In genomic region chr3:152331018-152331541, GRCh38 we compare ENCODE assay signal across 9 cellular contexts.
DNase-seq lines count a peak whose midpoint lies in the region; ATAC-seq and TF ChIP-seq lines count a peak whose summit lies in the region.
"Had no signal": no experiment of that assay in that cellular context is flagged by ENCODE, and none has a peak within 500 bp of the region (broad histone marks: within the 10 kb centered on the region; RNA-seq: fewer than 3 reads in every experiment).

No MANE protein-coding gene starts in this region.

- no peaks in the 10 kb centered on the region for H3K27me3 ChIP-seq in adrenal gland
- no peaks in the 10 kb centered on the region for H3K27me3 ChIP-seq in hepatocyte
- no peaks in the 10 kb centered on the region for H3K27me3 ChIP-seq in thoracic aorta (replicated peaks; ENCODE audit: insufficient read depth)
- H3K27me3 ChIP-seq: BLaER1 had no signal

- WGBS in adrenal gland, 4 donors, result 27 to 46% (median 33%) methylated on average over 2 of the region's 2 CpGs
- 70% methylated on average over 2 of the region's 2 CpGs for WGBS in hepatocyte (ENCODE audit: low lambda C conversion rate, missing lambda C conversion rate)

- peak overlapping the region; percentile 9 to 83 (median 78) for H3K27ac ChIP-seq in adrenal gland
- peak overlapping the region; percentile 36 for H3K27ac ChIP-seq in hepatocyte
- peak overlapping the region; percentile 90 to 91 for H3K27ac ChIP-seq in thoracic aorta
- H3K27ac ChIP-seq: BLaER1 had no signal

- H3K4me2 ChIP-seq in hepatocyte, result peak overlapping the region; percentile 22
- H3K4me2 ChIP-seq: BLaER1 had no signal

- no peak overlapping the region for H2AFZ ChIP-seq in hepatocyte

- TF ChIP-seq POLR2A in adrenal gland (IDR thresholded peaks at IDR 0.05), result peak in 1 of 2 donors; percentile 28

- TF ChIP-seq CTCF in adrenal gland (IDR thresholded peaks at IDR 0.05) (no peak), hepatocyte (IDR thresholded peaks at IDR 0.05; ENCODE audit: poor library complexity) (no peak), thoracic aorta (IDR thresholded peaks at IDR 0.05) (no peak)

- H3K4me1 ChIP-seq in adrenal gland (replicated peaks in 1 of 2) (peaks cover 14 to 76% of the 10 kb centered on the region in 2 donors), hepatocyte (ENCODE audit: insufficient read depth) (peaks cover 6% of the 10 kb centered on the region), thoracic aorta (ENCODE audit: control insufficient read depth in 1 of 2, low read depth in 2 of 2) (peaks cover 79 to 91% of the 10 kb centered on the region in 2 donors)

- H3K9me2 ChIP-seq in hepatocyte (replicated peaks; ENCODE audit: insufficient read depth), result no peaks in the 10 kb centered on the region

- H3K4me3 ChIP-seq in adrenal gland (no peak overlapping the region), hepatocyte (no peak overlapping the region), thoracic aorta (peak overlapping the region; percentile 32)
- H3K4me3 ChIP-seq: BLaER1 had no signal

- in situ Hi-C loops in KBM-7 (cut with MboI; ENCODE audit: low pct_unique_long_range_greater_than_20kb, low sequenced_read_pairs), result no loop called here

- intact Hi-C loops in adrenal gland (cut with DNase I), result no loop called here

- no peak for DNase-seq in activated CD4-positive, CD25-positive, alpha-beta regulatory T cell treated with anti-CD3 and anti-CD28 coated beads, Interleukin-2, amount 50 U/mL, for 72 hours
- peak in 5 of 7 donors; percentile 30 to 70 (median 58) for DNase-seq in adrenal gland
- DNase-seq in hepatocyte (ENCODE audit: low spot score), result peak; percentile 34
- DNase-seq in thoracic aorta (ENCODE audit: low spot score), result no peak
- no peak for DNase-seq in NCI-H345 (lab: John Stamatoyannopoulos, UW)
- no peak for DNase-seq in KBM-7

- peaks cover 91% of the 10 kb centered on the region for H3K79me2 ChIP-seq in hepatocyte

- peak; percentile 44 to 52 for ATAC-seq in activated CD4-positive, CD25-positive, alpha-beta regulatory T cell treated with anti-CD3 and anti-CD28 coated beads, Interleukin-2, amount 50 U/mL, for 24 hours
- peak; percentile 85 for ATAC-seq in thoracic aorta (ENCODE audit: insufficient number of reproducible peaks, low FRiP score, low read depth)
- ATAC-seq in GM18498 (IDR thresholded peaks at IDR 0.05; ENCODE audit: unreplicated experiment), result no peak

- no peaks in the 10 kb centered on the region for H3K9me3 ChIP-seq in adrenal gland (replicated peaks in 1 of 3)
- H3K9me3 ChIP-seq in hepatocyte (ENCODE audit: low read depth), result no peaks in the 10 kb centered on the region
- H3K9me3 ChIP-seq in thoracic aorta, result peaks cover 2% of the 10 kb centered on the region

- no peaks in the 10 kb centered on the region for H4K20me1 ChIP-seq in hepatocyte (ENCODE audit: insufficient read depth, poor library complexity, severe bottlenecking)

- H3K36me3 ChIP-seq in adrenal gland (replicated peaks in 1 of 2) (no peaks in the 10 kb centered on the region), hepatocyte (replicated peaks; ENCODE audit: insufficient read depth, low read depth) (no peaks in the 10 kb centered on the region), thoracic aorta (peaks cover 3% of the 10 kb centered on the region)

Comparison
In these comparisons a context has a peak if more than half of its experiments do, and no peak if none do; other contexts are left out.
1. DNase-seq: peak in adrenal gland (5 of 7) and hepatocyte (single experiment); none in activated CD4-positive, CD25-positive, alpha-beta regulatory T cell treated with anti-CD3 and anti-CD28 coated beads, Interleukin-2, amount 50 U/mL, for 72 hours (single experiment), thoracic aorta (single experiment), NCI-H345 (single experiment) and KBM-7 (single experiment).
2. H3K27ac ChIP-seq: peak in every context shown above with its lines; median percentile 90 in thoracic aorta; 78 in adrenal gland; 36 in hepatocyte.